Comparison of ENCODE assay signal across 8 cellular contexts in genomic region chr2:168119519-168120141, GRCh38.
DNase-seq lines count a peak whose midpoint lies in the region; ATAC-seq and TF ChIP-seq lines count a peak whose summit lies in the region.

No MANE protein-coding gene starts in this region.

- TF ChIP-seq CTCF in HL-60 (IDR thresholded peaks at IDR 0.05; ENCODE audit: insufficient read depth, low read length) (peak; percentile 23), OCI-LY7 (conservative IDR thresholded peaks at IDR 0.05; ENCODE audit: low read length) (peak; percentile 80), epithelial cell of esophagus (IDR thresholded peaks at IDR 0.05; ENCODE audit: insufficient read depth, low read depth, low read length, missing control alignments) (peak; percentile 72)

- H3K4me2 ChIP-seq in OCI-LY7 (ENCODE audit: low read length), result no peak overlapping the region

- no TSS peak for BruUV-seq in OCI-LY7 (replicated peaks; lab: Mats Ljungman, UMichigan)

- no peak overlapping the region for H3K27ac Mint-ChIP-seq in naive B cell

- no peak overlapping the region for H3K4me3 Mint-ChIP-seq in naive B cell
- H3K4me3 Mint-ChIP-seq in activated T-cell treated with anti-CD3 and anti-CD28 coated beads, Interleukin-2, amount 50 U/mL, for 4 hours, result no peak overlapping the region

- H3K9me3 Mint-ChIP-seq in naive B cell, result no peaks in the 10 kb centered on the region
- no peaks in the 10 kb centered on the region for H3K9me3 Mint-ChIP-seq in activated T-cell treated with anti-CD3 and anti-CD28 coated beads, Interleukin-2, amount 50 U/mL, for 4 hours

- H3K4me1 Mint-ChIP-seq in naive B cell, result no peaks in the 10 kb centered on the region
- no peaks in the 10 kb centered on the region for H3K4me1 Mint-ChIP-seq in activated T-cell treated with anti-CD3 and anti-CD28 coated beads, Interleukin-2, amount 50 U/mL, for 4 hours (ENCODE audit: low read depth)

- ATAC-seq in GM18867 (IDR thresholded peaks at IDR 0.05; ENCODE audit: unreplicated experiment) (peak; percentile 56), naive B cell (ENCODE audit: low read depth in 2 of 2) (peak in 1 of 2 donors; percentile 52), GM21447 (IDR thresholded peaks at IDR 0.05; ENCODE audit: unreplicated experiment) (no peak)
- no peak for ATAC-seq in activated T-cell treated with anti-CD3 and anti-CD28 coated beads, Interleukin-2, amount 50 U/mL, for 4 hours

- H3K27me3 Mint-ChIP-seq in naive B cell, result no peaks in the 10 kb centered on the region
- no peaks in the 10 kb centered on the region for H3K27me3 Mint-ChIP-seq in activated T-cell treated with anti-CD3 and anti-CD28 coated beads, Interleukin-2, amount 50 U/mL, for 4 hours (ENCODE audit: low read depth)

- peaks cover 4% of the 10 kb centered on the region; the same call in 1 of the 2 replicates for H4K20me1 ChIP-seq in OCI-LY7 (ENCODE audit: insufficient read depth, low read length)

- H3K4me3 ChIP-seq in HL-60 (replicated peaks; ENCODE audit: insufficient read depth, low read length) (no peak overlapping the region), OCI-LY7 (ENCODE audit: low read depth, low read length, poor library complexity, severe bottlenecking) (no peak overlapping the region), epithelial cell of esophagus (ENCODE audit: low read length) (no peak overlapping the region)

- H3K36me3 Mint-ChIP-seq in naive B cell, result no peaks in the 10 kb centered on the region
- peaks cover 15% of the 10 kb centered on the region for H3K36me3 Mint-ChIP-seq in activated T-cell treated with anti-CD3 and anti-CD28 coated beads, Interleukin-2, amount 50 U/mL, for 4 hours (ENCODE audit: insufficient read depth)

- peaks cover 11% of the 10 kb centered on the region for H3K4me1 ChIP-seq in OCI-LY7 (ENCODE audit: insufficient read depth, low read length, poor library complexity, severe bottlenecking)

- CTCF ChIA-PET in OCI-LY7 (lab: Charles Lee; ENCODE audit: unreplicated experiment), result interaction anchor here (1.0 kb wide), 1 partner anchor 9 kb away, joined by 3 read pairs; no protein-coding TSS in a partner anchor

- H3K79me2 ChIP-seq in OCI-LY7 (ENCODE audit: insufficient read depth, low read depth, low read length), result no peaks in the 10 kb centered on the region

- POLR2A ChIA-PET in OCI-LY7 (lab: Charles Lee), result interaction anchor here (0.5 to 2.3 kb wide), 4 partner anchors 153 to 274 kb away, joined by 3 to 8 read pairs (median 4); no protein-coding TSS in a partner anchor

- no peaks in the 10 kb centered on the region for H3K9me2 ChIP-seq in OCI-LY7 (ENCODE audit: insufficient read depth, low read length)

- H3K36me3 ChIP-seq in OCI-LY7 (ENCODE audit: insufficient read depth, low read length), result peaks cover 21% of the 10 kb centered on the region

- H3K27me3 ChIP-seq in HL-60 (ENCODE audit: insufficient read depth, poor library complexity, severe bottlenecking), result no peaks in the 10 kb centered on the region

- no peaks in the 10 kb centered on the region for H3K9me3 ChIP-seq in OCI-LY7 (ENCODE audit: low read length)

- no peak overlapping the region for H2AFZ ChIP-seq in OCI-LY7 (ENCODE audit: low read length)

- H3K27ac ChIP-seq in HL-60 (replicated peaks), result no peak overlapping the region
- H3K27ac ChIP-seq in OCI-LY7 (ENCODE audit: low read depth, low read length, poor library complexity, severe bottlenecking), result no peak overlapping the region

- intact Hi-C loops in OCI-LY7 (cut with micrococcal nuclease; ENCODE audit: unreplicated experiment), result loop anchor here (2.0 to 10.0 kb wide), 2 partner anchors 245 to 1581 kb away; no protein-coding TSS in a partner anchor

- DNase-seq in COR-L47 (lab: John Stamatoyannopoulos, UW) (peak; percentile 38), HL-60 (ENCODE audit: low read depth in 1 of 2, low spot score in 1 of 2) (peak in 1 of 2 experiments; percentile 37), OCI-LY7 (ENCODE audit: low spot score) (peak; percentile 66), epithelial cell of esophagus (ENCODE audit: low read depth) (peak; percentile 73), naive B cell (peak; percentile 35)
- DNase-seq in activated T-cell treated with anti-CD3 and anti-CD28 coated beads, Interleukin-2, amount 50 U/mL, for 4 hours, result no peak

Comparison
In these comparisons a context has a peak if more than half of its experiments do, and no peak if none do; other contexts are left out.
1. CTCF ChIP-seq: peak in every context shown above with its lines; median percentile 80 in OCI-LY7; 72 in epithelial cell of esophagus; 23 in HL-60.